ENCODE assay signal across 20 cellular contexts in the genomic region with DNA sequence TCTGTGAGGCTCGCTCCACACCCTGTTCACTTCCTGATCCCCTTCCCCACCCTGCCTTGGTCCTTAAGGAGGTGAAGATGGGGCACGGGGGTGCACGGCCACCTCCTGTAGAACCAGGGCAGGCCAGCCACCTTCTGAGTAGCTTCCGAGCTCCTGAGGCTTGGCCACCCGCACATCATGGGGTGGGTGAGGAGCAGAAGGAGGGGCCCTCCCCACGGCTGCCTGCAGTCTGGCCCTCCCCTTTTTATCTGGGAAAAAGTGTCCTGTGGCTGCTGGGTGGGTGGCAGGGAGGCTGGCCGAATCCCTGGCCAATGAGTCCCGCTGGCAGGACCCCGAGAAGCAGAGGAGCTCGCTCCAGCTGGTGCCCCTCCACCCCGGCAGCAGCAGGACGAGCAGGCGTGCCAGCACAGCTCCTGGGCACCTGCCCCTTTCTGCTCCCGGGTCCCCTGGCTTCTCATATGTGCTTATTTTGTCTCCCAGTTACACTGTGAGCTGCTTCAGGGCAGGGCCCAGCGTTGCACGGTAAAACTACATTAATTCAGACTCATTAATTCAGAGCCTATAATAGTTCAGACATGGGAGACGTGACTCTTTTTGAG.
DNase-seq lines count a peak whose midpoint lies in the region; ATAC-seq and TF ChIP-seq lines count a peak whose summit lies in the region.
"Had no signal": no experiment of that assay in that cellular context is flagged by ENCODE, and none has a peak within 500 bp of the region (broad histone marks: within the 10 kb centered on the region; RNA-seq: fewer than 3 reads in every experiment).

No MANE protein-coding gene starts in this region.

- H3K9me3 ChIP-seq in cardiac muscle cell (ENCODE audit: low read depth) (no peaks in the 10 kb centered on the region), gastroesophageal sphincter (peaks cover 0 to 17% (median 0%) of the 10 kb centered on the region in 3 donors), neural cell (ENCODE audit: low read length) (peaks cover 5% of the 10 kb centered on the region), transverse colon (peaks cover 7 to 13% of the 10 kb centered on the region in 2 donors)

- WGBS in gastroesophageal sphincter (ENCODE audit: low coverage in 1 of 2), 2 donors, result 36 to 60% methylated on average over 2 to 4 of the region's 17 CpGs
- WGBS in transverse colon (ENCODE audit: low coverage in 1 of 2), 2 donors, result 72 to 82% methylated on average over 4 to 10 of the region's 17 CpGs

- H3K27me3 Mint-ChIP-seq in stimulated activated memory B cell treated with anti-CD40 and anti-IgM and Interleukin-4, amounts not matched to agents 10 μg/mL and 1 μg/mL and 100 μg/mL, for 72 hours, result no peaks in the 10 kb centered on the region

- in situ Hi-C loops in transverse colon (cut with MboI; ENCODE audit: low pct_ligation_motif_present in 1 of 4, low pct_unique_long_range_greater_than_20kb in 1 of 4, low sequenced_read_pairs in 3 of 4), result no loop called here

- no peaks in the 10 kb centered on the region for H3K9me2 ChIP-seq in neural cell (ENCODE audit: insufficient read depth, low read length)

- intact Hi-C loops in Right ventricle myocardium inferior (cut with DNase I) (no loop called here), transverse colon (cut with DNase I; ENCODE audit: low total_unique reads) (no loop called here)

- DNase-seq in cardiac muscle cell (ENCODE audit: low read depth in 1 of 2, low spot score in 1 of 2), result no peak
- no peak for DNase-seq in Right ventricle myocardium inferior (ENCODE audit: missing footprints)
- DNase-seq in transverse colon, result no peak
- DNase-seq: activated CD8-positive, alpha-beta T cell treated with anti-CD3 and anti-CD28 coated beads, Interleukin-2, amount 10 ng/mL, durations not matched to agents 7 days and 5 days; activated T-cell treated with anti-CD3 and anti-CD28 coated beads, Interleukin-2, amount 50 U/mL, for 4 hours; brain microvascular endothelial cell; DND-41; GOT3; mesendoderm; natural killer cell; stimulated activated naive CD4-positive, alpha-beta T cell had no signal

- H3K27me3 ChIP-seq in cardiac muscle cell (no peaks in the 10 kb centered on the region), gastroesophageal sphincter (no peaks in the 10 kb centered on the region), neural cell (ENCODE audit: insufficient read depth, low read depth, low read length) (no peaks in the 10 kb centered on the region), transverse colon (no peaks in the 10 kb centered on the region)
- H3K27me3 ChIP-seq: brain microvascular endothelial cell, dorsolateral prefrontal cortex, SJSA1 had no signal

- ATAC-seq in Right ventricle myocardium inferior, result no peak
- ATAC-seq in gastroesophageal sphincter, result peak; percentile 23
- ATAC-seq in HG03196 (IDR thresholded peaks at IDR 0.05; ENCODE audit: unreplicated experiment), result no peak
- ATAC-seq in GM19023 (IDR thresholded peaks at IDR 0.05; ENCODE audit: unreplicated experiment), result no peak
- no peak for ATAC-seq in stimulated activated memory B cell treated with anti-CD40 and anti-IgM and Interleukin-4, amounts not matched to agents 10 μg/mL and 1 μg/mL and 100 μg/mL, for 72 hours
- ATAC-seq: activated CD8-positive, alpha-beta T cell treated with anti-CD3 and anti-CD28 coated beads, Interleukin-2, amount 10 ng/mL, durations not matched to agents 7 days and 5 days; activated naive CD4-positive, alpha-beta T cell treated with anti-CD3 and anti-CD28 coated beads, Interleukin-2, amount 50 U/mL, for 72 hours; activated T-cell treated with anti-CD3 and anti-CD28 coated beads, Interleukin-2, amount 50 U/mL, for 4 hours; natural killer cell had no signal

- no peaks in the 10 kb centered on the region for H3F3A ChIP-seq in neural cell (ENCODE audit: insufficient read depth, low read length, poor library complexity, severe bottlenecking)

- H3K4me3 ChIP-seq in cardiac muscle cell (no peak overlapping the region), gastroesophageal sphincter (peak overlapping the region in 1 of 2 donors; percentile 13), neural cell (ENCODE audit: low read length) (no peak overlapping the region), transverse colon (no peak overlapping the region)
- H3K4me3 ChIP-seq: SJSA1 had no signal

- H3K4me1 ChIP-seq in cardiac muscle cell (ENCODE audit: low read depth), result peaks cover 20% of the 10 kb centered on the region
- peaks cover 0 to 51% (median 20%) of the 10 kb centered on the region in 3 donors for H3K4me1 ChIP-seq in gastroesophageal sphincter
- peaks cover 0 to 12% (median 5%) of the 10 kb centered on the region in 4 donors for H3K4me1 ChIP-seq in transverse colon
- H3K4me1 ChIP-seq: SJSA1 had no signal

- peak overlapping the region; percentile 26 for H3K27ac ChIP-seq in cardiac muscle cell
- peak overlapping the region in 3 of 4 donors; percentile 38 to 70 (median 56) for H3K27ac ChIP-seq in gastroesophageal sphincter
- H3K27ac ChIP-seq in neural cell (ENCODE audit: low read length), result no peak overlapping the region
- H3K27ac ChIP-seq in transverse colon, result peak overlapping the region; percentile 27 to 63 (median 43)
- H3K27ac ChIP-seq: brain microvascular endothelial cell, C4-2B, SJSA1 had no signal

- peaks cover 34% of the 10 kb centered on the region for H3K36me3 Mint-ChIP-seq in stimulated activated memory B cell treated with anti-CD40 and anti-IgM and Interleukin-4, amounts not matched to agents 10 μg/mL and 1 μg/mL and 100 μg/mL, for 72 hours

- peaks cover 4% of the 10 kb centered on the region for H3K9me3 Mint-ChIP-seq in stimulated activated memory B cell treated with anti-CD40 and anti-IgM and Interleukin-4, amounts not matched to agents 10 μg/mL and 1 μg/mL and 100 μg/mL, for 72 hours

- H4K20me1 ChIP-seq in neural cell (ENCODE audit: insufficient read depth), result no peaks in the 10 kb centered on the region

- peak overlapping the region; percentile 14 for H3K9ac ChIP-seq in neural cell (ENCODE audit: low read length)

- TF ChIP-seq POLR2A in gastroesophageal sphincter (IDR thresholded peaks at IDR 0.05) (no peak), transverse colon (IDR thresholded peaks at IDR 0.05) (no peak)

- no peak for TF ChIP-seq CTCF in cardiac muscle cell (IDR thresholded peaks at IDR 0.05; ENCODE audit: low read depth, low read length)
- no peak for TF ChIP-seq CTCF in gastroesophageal sphincter (IDR thresholded peaks at IDR 0.05)
- TF ChIP-seq CTCF in neural cell (IDR thresholded peaks at IDR 0.05; ENCODE audit: poor library complexity, severe bottlenecking), result no peak
- TF ChIP-seq CTCF in transverse colon (IDR thresholded peaks at IDR 0.05), result no peak

- H3K4me3 Mint-ChIP-seq in stimulated activated memory B cell treated with anti-CD40 and anti-IgM and Interleukin-4, amounts not matched to agents 10 μg/mL and 1 μg/mL and 100 μg/mL, for 72 hours, result no peak overlapping the region
- H3K4me3 Mint-ChIP-seq: activated CD8-positive, alpha-beta T cell treated with anti-CD3 and anti-CD28 coated beads, Interleukin-2, amount 10 ng/mL, durations not matched to agents 7 days and 5 days; activated T-cell treated with anti-CD3 and anti-CD28 coated beads, Interleukin-2, amount 50 U/mL, for 4 hours; natural killer cell had no signal

- no peaks in the 10 kb centered on the region for H3K79me2 ChIP-seq in neural cell (replicated peaks; ENCODE audit: insufficient read depth, low read length)

- H3K27ac Mint-ChIP-seq in stimulated activated memory B cell treated with anti-CD40 and anti-IgM and Interleukin-4, amounts not matched to agents 10 μg/mL and 1 μg/mL and 100 μg/mL, for 72 hours, result no peak overlapping the region
- H3K27ac Mint-ChIP-seq: activated CD8-positive, alpha-beta T cell treated with anti-CD3 and anti-CD28 coated beads, Interleukin-2, amount 10 ng/mL, durations not matched to agents 7 days and 5 days; activated naive CD4-positive, alpha-beta T cell treated with anti-CD3 and anti-CD28 coated beads, Interleukin-2, amount 50 U/mL, for 72 hours; natural killer cell had no signal

- H3K36me3 ChIP-seq in cardiac muscle cell, result peaks cover 3% of the 10 kb centered on the region
- H3K36me3 ChIP-seq in gastroesophageal sphincter, result peaks cover 0 to 49% of the 10 kb centered on the region in 2 donors
- peaks cover 9% of the 10 kb centered on the region for H3K36me3 ChIP-seq in neural cell (ENCODE audit: insufficient read depth, low read length)
- H3K36me3 ChIP-seq in transverse colon, result peaks cover 0 to 12% (median 0%) of the 10 kb centered on the region in 4 donors

- H2AFZ ChIP-seq in neural cell (ENCODE audit: low read depth, low read length), result no peak overlapping the region

- TF ChIP-seq RAD21 in neural cell (conservative IDR thresholded peaks at IDR 0.05), result no peak

- no peak overlapping the region for H3K4me2 ChIP-seq in neural cell (ENCODE audit: low read length)

- H3K4me1 Mint-ChIP-seq in stimulated activated memory B cell treated with anti-CD40 and anti-IgM and Interleukin-4, amounts not matched to agents 10 μg/mL and 1 μg/mL and 100 μg/mL, for 72 hours, result no peaks in the 10 kb centered on the region

- TF ChIP-seq EP300 in gastroesophageal sphincter (IDR thresholded peaks at IDR 0.05), result no peak
- TF ChIP-seq EP300 in neural cell (conservative IDR thresholded peaks at IDR 0.05; ENCODE audit: poor library complexity, severe bottlenecking), result no peak
- no peak for TF ChIP-seq EP300 in transverse colon (IDR thresholded peaks at IDR 0.05; ENCODE audit: low read depth)

TF ChIP-seq in neural cell, 6 proteins besides CTCF, POLR2A, EP300 and RAD21 (continues in another document):
- TF ChIP-seq SMC3 (conservative IDR thresholded peaks at IDR 0.05; ENCODE audit: poor library complexity), result no peak
- no peak for TF ChIP-seq TAF1 (IDR thresholded peaks at IDR 0.05; ENCODE audit: low read depth)
- TF ChIP-seq EZH2 (IDR thresholded peaks at IDR 0.05; ENCODE audit: borderline replicate concordance, insufficient read depth, low read length, poor library complexity, severe bottlenecking), result no peak
